In the genomic region with DNA sequence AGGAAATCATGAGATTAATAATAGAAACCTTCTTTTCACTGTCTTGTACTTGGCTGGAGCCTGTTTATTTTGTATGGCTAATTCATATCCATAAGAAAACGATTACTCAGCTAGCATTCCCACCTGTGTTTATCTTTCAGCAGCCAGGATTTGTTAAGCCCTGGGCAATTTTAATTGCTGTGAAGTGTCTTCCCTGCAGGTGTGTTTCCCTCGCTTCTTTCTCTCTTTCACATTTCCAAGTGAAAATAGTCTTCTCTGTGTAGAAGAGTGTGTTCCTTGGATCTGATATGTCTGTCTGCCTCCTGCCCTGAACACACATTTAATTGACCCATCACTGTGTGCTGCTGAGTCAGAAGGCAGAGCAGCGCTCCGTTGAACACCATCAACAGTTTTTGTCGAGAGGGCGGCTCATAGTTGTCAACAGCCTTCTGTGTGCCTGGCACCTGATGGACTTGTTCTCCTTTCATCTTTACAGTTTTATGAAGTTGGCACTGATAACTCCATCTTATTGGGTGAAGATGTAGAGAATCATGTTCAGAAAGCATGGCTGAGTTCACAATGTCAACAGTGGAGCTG, we compare ENCODE assay signal across 2 cellular contexts.
TF ChIP-seq lines count a peak whose summit lies in the region.

No MANE protein-coding gene starts in this region.

TF ChIP-seq in neural cell, 6 proteins besides CTCF, POLR2A, EP300 and RAD21 (continued from another document):
- TF ChIP-seq SMC3 (conservative IDR thresholded peaks at IDR 0.05; ENCODE audit: poor library complexity), result no peak
- no peak for TF ChIP-seq MXI1 (conservative IDR thresholded peaks at IDR 0.05; ENCODE audit: poor library complexity, severe bottlenecking)
- TF ChIP-seq POLR2AphosphoS5 (IDR thresholded peaks at IDR 0.05), result no peak
- TF ChIP-seq TAF1 (IDR thresholded peaks at IDR 0.05; ENCODE audit: low read depth), result no peak
- TF ChIP-seq EZH2 (IDR thresholded peaks at IDR 0.05; ENCODE audit: borderline replicate concordance, insufficient read depth, low read length, poor library complexity, severe bottlenecking), result no peak

TF ChIP-seq in SK-N-SH, 30 proteins besides CTCF, POLR2A, EP300 and RAD21 (continued from another document):
- TF ChIP-seq NRF1 (IDR thresholded peaks at IDR 0.05; ENCODE audit: low read depth, low read length) (no peak), GABPA (IDR thresholded peaks at IDR 0.05; ENCODE audit: low read depth) (no peak), YY1 (IDR thresholded peaks at IDR 0.05; ENCODE audit: low read depth) (no peak), TEAD4 (IDR thresholded peaks at IDR 0.05; ENCODE audit: borderline replicate concordance, insufficient read depth) (no peak)
